In genomic region chr1:203508463-203508862, GRCh38 we compare ENCODE assay signal across 15 cellular contexts. TPM values are rescaled to one million over a fixed set of nuclear protein-coding genes. Genes with fewer than 3 reads are reported as not detected.
DNase-seq lines count a peak whose midpoint lies in the region; ATAC-seq and TF ChIP-seq lines count a peak whose summit lies in the region.
"Had no signal": no experiment of that assay in that cellular context is flagged by ENCODE, and none has a peak within 500 bp of the region (broad histone marks: within the 10 kb centered on the region; RNA-seq: fewer than 3 reads in every experiment).

No MANE protein-coding gene starts in this region.

- H3K9me3 ChIP-seq in SK-N-SH: no peaks in the 10 kb centered on the region
- H3K9me3 ChIP-seq in muscle layer of duodenum (ENCODE audit: control insufficient read depth in 1 of 2, low read length in 2 of 2): no peaks in the 10 kb centered on the region
- H3K9me3 ChIP-seq in testis: no peaks in the 10 kb centered on the region

- TF ChIP-seq EP300 in SK-N-SH (IDR thresholded peaks at IDR 0.05; ENCODE audit: borderline replicate concordance in 1 of 2, low read depth in 1 of 2, low read length in 1 of 2): no peak

- TF ChIP-seq CTCF in SK-N-SH (IDR thresholded peaks at IDR 0.05): no peak
- TF ChIP-seq CTCF in fibroblast of the aortic adventitia (IDR thresholded peaks at IDR 0.05; ENCODE audit: insufficient read depth, low read length): peak; percentile 4
- TF ChIP-seq CTCF in testis (IDR thresholded peaks at IDR 0.05): no peak

- intact Hi-C loops in testis (cut with DNase I; ENCODE audit: low total_unique reads): loop anchor here (10.0 kb wide), 1 partner anchor 126 kb away; no protein-coding TSS in a partner anchor

- H3K79me2 ChIP-seq in SK-N-SH (ENCODE audit: insufficient read depth): peaks cover 4% of the 10 kb centered on the region; the same call in 1 of the 2 replicates

- H4K20me1 ChIP-seq in SK-N-SH (ENCODE audit: insufficient read depth): no peaks in the 10 kb centered on the region

- peak overlapping the region; percentile 7; the same call in 1 of the 2 replicates for H3K4me2 ChIP-seq in SK-N-SH

- POLR2A ChIA-PET in SK-N-SH (lab: Yijun Ruan, JAX): interaction anchor here (0.7 to 1.9 kb wide), 2 partner anchors 48 to 143 kb away, joined by 4 read pairs; no protein-coding TSS in a partner anchor

- no peak overlapping the region; the same call in 1 of the 2 replicates for H3K9ac ChIP-seq in SK-N-SH

- no peak for TF ChIP-seq RAD21 in SK-N-SH (IDR thresholded peaks at IDR 0.05; ENCODE audit: low read length)

- CTCF ChIA-PET in SK-N-SH (lab: Yijun Ruan, JAX): interaction anchor here (0.8 to 11.2 kb wide), 10 partner anchors 13 to 241 kb away, joined by 3 to 222 read pairs (median 5); partner anchors contain the start of genes ATP2B4 and OPTC

- no peak for ATAC-seq in SK-N-SH treated with all-trans-retinoic acid at 6 μM for 48 hours
- ATAC-seq in activated CD4-positive, CD25-positive, alpha-beta regulatory T cell treated with anti-CD3 and anti-CD28 coated beads, Interleukin-2, amount 50 U/mL, for 24 hours: no peak

- TF ChIP-seq POLR2A in testis (IDR thresholded peaks at IDR 0.05): no peak

- DNase-seq in SK-N-SH (no peak), fibroblast of the aortic adventitia (ENCODE audit: low read depth) (no peak), testis (peak; percentile 33), NCI-H1436 treated with DMSO at 0.1 percent for 48 hours (lab: John Stamatoyannopoulos, UW) (no peak)
- DNase-seq in activated CD8-positive, alpha-beta memory T cell treated with anti-CD3 and anti-CD28 coated beads, Interleukin-2, amount 50 U/mL, for 48 hours: no peak
- DNase-seq: 8988T; activated CD4-positive, alpha-beta T cell treated with anti-CD3 and anti-CD28 coated beads for 4 hours; COR-L47; NCI-H2107; T-helper 1 cell had no signal

- H3K27me3 ChIP-seq in SK-N-SH (ENCODE audit: insufficient read depth) (no peaks in the 10 kb centered on the region), muscle layer of duodenum (ENCODE audit: low read depth, low read length) (no peaks in the 10 kb centered on the region), testis (no peaks in the 10 kb centered on the region)

- H3K4me3 ChIP-seq in SK-N-SH (ENCODE audit: low read depth in 2 of 2, low read length in 1 of 2) (no peak overlapping the region), fibroblast of the aortic adventitia (ENCODE audit: low read depth, low read length) (no peak overlapping the region), muscle layer of duodenum (ENCODE audit: low read depth in 1 of 2, low read length in 2 of 2) (peak overlapping the region in 1 of 2 donors; percentile 13), testis (no peak overlapping the region)

- H3F3A ChIP-seq in SK-N-SH (replicated peaks; ENCODE audit: insufficient read depth): peaks cover 13% of the 10 kb centered on the region

- peaks cover 37 to 44% of the 10 kb centered on the region in 2 experiments for H3K4me1 ChIP-seq in SK-N-SH (ENCODE audit: control insufficient read depth in 1 of 2, insufficient read depth in 2 of 2, low read depth in 1 of 2, low read length in 1 of 2)
- peaks cover 37 to 47% of the 10 kb centered on the region in 2 donors for H3K4me1 ChIP-seq in muscle layer of duodenum (ENCODE audit: control insufficient read depth in 1 of 2, insufficient read depth in 2 of 2, low read length in 2 of 2)
- H3K4me1 ChIP-seq in testis: peaks cover 26% of the 10 kb centered on the region

- H3K27ac ChIP-seq in SK-N-SH (ENCODE audit: low read depth in 2 of 2, low read length in 1 of 2) (peak overlapping the region; percentile 60 to 63), muscle layer of duodenum (ENCODE audit: low read length) (peak overlapping the region; percentile 61), testis (no peak overlapping the region)

- no peak overlapping the region for H2AFZ ChIP-seq in SK-N-SH (ENCODE audit: low read depth)

- H3K36me3 ChIP-seq in SK-N-SH (replicated peaks in 1 of 2; ENCODE audit: control insufficient read depth in 1 of 2, insufficient read depth in 2 of 2, low read length in 1 of 2): no peaks in the 10 kb centered on the region
- H3K36me3 ChIP-seq in muscle layer of duodenum (ENCODE audit: control insufficient read depth in 1 of 2, insufficient read depth in 2 of 2, low read length in 2 of 2): peaks cover 0 to 5% of the 10 kb centered on the region in 2 donors
- H3K36me3 ChIP-seq in testis (ENCODE audit: low read depth, missing control alignments): no peaks in the 10 kb centered on the region

- H3K9me2 ChIP-seq in SK-N-SH: no peaks in the 10 kb centered on the region

- 95% methylated on average over 9 of the region's 9 CpGs for WGBS in SK-N-SH (ENCODE audit: low lambda C conversion rate)
- WGBS in testis, 2 donors: 58 to 79% methylated on average over 9 of the region's 9 CpGs

TF ChIP-seq in SK-N-SH, 30 proteins besides CTCF, POLR2A, EP300 and RAD21 (continues in another document):
- TF ChIP-seq GABPA (IDR thresholded peaks at IDR 0.05; ENCODE audit: low read depth) (no peak), TEAD4 (IDR thresholded peaks at IDR 0.05; ENCODE audit: borderline replicate concordance, insufficient read depth) (no peak), GATA2 (CRISPR knock-in tag; IDR thresholded peaks at IDR 0.05) (no peak), EZH2phosphoT487 (IDR thresholded peaks at IDR 0.05; ENCODE audit: borderline replicate concordance, low read depth) (no peak), IRF3 (IDR thresholded peaks at IDR 0.05; ENCODE audit: low read depth, low read length) (no peak), FOSL2 (IDR thresholded peaks at IDR 0.05; ENCODE audit: borderline replicate concordance, low read depth) (no peak), MXI1 (IDR thresholded peaks at IDR 0.05; ENCODE audit: low read depth, low read length) (no peak), USF2 (IDR thresholded peaks at IDR 0.05; ENCODE audit: borderline replicate concordance, low read depth, low read length) (no peak), YY1 (IDR thresholded peaks at IDR 0.05; ENCODE audit: low read depth) (no peak)

TF ChIP-seq in SK-N-SH treated with all-trans-retinoic acid at 6 μM for 48 hours, 23 proteins besides CTCF, POLR2A, EP300 and RAD21:
- TF ChIP-seq CREB5 (CRISPR knock-in tag; IDR thresholded peaks at IDR 0.05; ENCODE audit: low read depth) (no peak), CSDC2 (CRISPR knock-in tag; IDR thresholded peaks at IDR 0.05) (no peak), ZNF70 (CRISPR knock-in tag; IDR thresholded peaks at IDR 0.05) (no peak), BACH2 (CRISPR knock-in tag; IDR thresholded peaks at IDR 0.05; ENCODE audit: borderline replicate concordance) (no peak), PPARA (CRISPR knock-in tag; IDR thresholded peaks at IDR 0.05; ENCODE audit: borderline replicate concordance) (no peak), PATZ1 (CRISPR knock-in tag; IDR thresholded peaks at IDR 0.05; ENCODE audit: borderline replicate concordance) (no peak), ESRRG (CRISPR knock-in tag; IDR thresholded peaks at IDR 0.05) (no peak), ARNTL (CRISPR knock-in tag; IDR thresholded peaks at IDR 0.05; ENCODE audit: borderline replicate concordance, low read depth) (no peak)

RNA-seq across cellular contexts. Expression of gene OPTC, which starts 14.5 kb away (rescaled TPM):
- polyA plus RNA-seq in SK-N-SH (2012; rRNA removed) (not detected in 2 replicates), testis (ENCODE audit: insufficient read depth, low read depth, low replicate concordance) (1.1 TPM)
- polyA plus RNA-seq in SK-N-SH (2012; cell fraction: cytosol; rRNA removed): not detected in 2 replicates
- polyA plus RNA-seq in SK-N-SH (2012; cell fraction: nucleus; rRNA removed): not detected in 2 replicates
- total RNA-seq in fibroblast of the aortic adventitia (ENCODE audit: low replicate concordance) (not detected in 2 replicates), testis (under 1 TPM; 0.55 to 0.87 TPM)
- total RNA-seq: activated T-helper 2 cell treated with anti-CD3 and anti-CD28 coated beads, Interferon-gamma antibody, Interleukin-2, Interleukin-4, amounts not matched to agents 10 μg/mL and 5 μg/mL and 100 μg/mL, durations not matched to agents 14 hours and 24 hours and 36 hours; epithelial cell of proximal tubule had no signal

RNA-seq across cellular contexts. Expression of gene PRELP, which starts 32.9 kb away (rescaled TPM):
- polyA plus RNA-seq in SK-N-SH (2012; rRNA removed) (0.26 and 0.48 TPM in 2 replicates), testis (ENCODE audit: insufficient read depth, low read depth, low replicate concordance) (26.5 TPM)
- 0.27 and 0.37 TPM in 2 replicates for polyA plus RNA-seq in SK-N-SH (2012; cell fraction: cytosol; rRNA removed)
- 0.31 and 0.38 TPM in 2 replicates for polyA plus RNA-seq in SK-N-SH (2012; cell fraction: nucleus; rRNA removed)
- total RNA-seq in fibroblast of the aortic adventitia (ENCODE audit: low replicate concordance) (1.4 and 3.7 TPM in 2 replicates), testis (1 to 10 TPM; 9.6 to 10.0 TPM)
- total RNA-seq: activated T-helper 2 cell treated with anti-CD3 and anti-CD28 coated beads, Interferon-gamma antibody, Interleukin-2, Interleukin-4, amounts not matched to agents 10 μg/mL and 5 μg/mL and 100 μg/mL, durations not matched to agents 14 hours and 24 hours and 36 hours; epithelial cell of proximal tubule had no signal

Comparison
In these comparisons a context has a peak if more than half of its experiments do, and no peak if none do; other contexts are left out.
1. H3K27ac ChIP-seq: peak in SK-N-SH (2 of 2) and muscle layer of duodenum (single experiment); none in testis (0 of 2).